ENCODE assay signal across 23 cellular contexts in genomic region chr6:138219398-138219797, GRCh38. TPM values are rescaled to one million over a fixed set of nuclear protein-coding genes. Genes with fewer than 3 reads are reported as not detected.
"Had no signal": no experiment of that assay in that cellular context is flagged by ENCODE, and none has a peak within 500 bp of the region (broad histone marks: within the 10 kb centered on the region; RNA-seq: fewer than 3 reads in every experiment).

No MANE protein-coding gene starts in this region.

- H3K4me2 ChIP-seq: smooth muscle cell had no signal

- H3K27me3 ChIP-seq: esophagus muscularis mucosa, gastrocnemius medialis, heart right ventricle, pancreas, tibial artery had no signal

- H3K4me3 ChIP-seq: esophagus muscularis mucosa, gastrocnemius medialis, heart right ventricle, left ventricle myocardium inferior, lower lobe of right lung, pancreas, smooth muscle cell, tibial artery had no signal

- ATAC-seq: effector memory CD8-positive, alpha-beta T cell; gastrocnemius medialis; heart right ventricle; right cardiac atrium; stimulated activated effector memory CD8-positive, alpha-beta T cell treated with anti-CD3 and anti-CD28 coated beads, Interleukin-12 subunit alpha, Interleukin-12 subunit beta, amount 100 ng/mL, for 72 hours; stimulated activated naive CD8-positive, alpha-beta T cell treated with anti-CD3 and anti-CD28 coated beads, Interleukin-15, Interleukin-2, amounts not matched to agents 100 U/mL and 50 U/mL, for 24 hours had no signal

- H3K4me1 ChIP-seq: esophagus muscularis mucosa, gastrocnemius medialis, heart right ventricle, left ventricle myocardium inferior, tibial artery had no signal

- H3K9me3 ChIP-seq: esophagus muscularis mucosa, heart right ventricle, left ventricle myocardium inferior, lower lobe of right lung, pancreas, tibial artery had no signal

- DNase-seq: effector memory CD8-positive, alpha-beta T cell; gastrocnemius medialis; heart right ventricle; hypothalamus; kidney glomerular epithelial cell; left ventricle myocardium inferior; lower lobe of right lung; naive B cell; occipital lobe; pancreas; right cardiac atrium; stimulated activated CD4-positive, alpha-beta T cell treated with anti-CD3 and anti-CD28 coated beads, Interleukin-2, amount 100 ng/mL, for 48 hours; stimulated activated naive CD8-positive, alpha-beta T cell treated with anti-CD3 and anti-CD28 coated beads, Interleukin-15, Interleukin-2, amounts not matched to agents 100 U/mL and 50 U/mL, for 24 hours; tibial artery had no signal

- H3K27ac ChIP-seq: epithelial cell of prostate, esophagus muscularis mucosa, gastrocnemius medialis, heart right ventricle, left ventricle myocardium inferior, lower lobe of right lung, pancreas, tibial artery had no signal

- H3K36me3 ChIP-seq: esophagus muscularis mucosa, gastrocnemius medialis, heart right ventricle, left ventricle myocardium inferior, lower lobe of right lung, pancreas, tibial artery had no signal

RNA-seq across cellular contexts. Expression of gene PBOV1, which starts 1.1 kb away (rescaled TPM):
- total RNA-seq: esophagus muscularis mucosa, fibroblast of villous mesenchyme, gastrocnemius medialis, heart right ventricle, left ventricle myocardium inferior, lower lobe of right lung, mesothelial cell of epicardium, occipital lobe, pancreas, progenitor cell of endocrine pancreas, right cardiac atrium, smooth muscle cell, temporal lobe, ureter had no signal
- polyA plus RNA-seq: heart right ventricle, pancreas, right cardiac atrium, smooth muscle cell had no signal
